ENCODE assay signal across 8 cellular contexts in the genomic region with DNA sequence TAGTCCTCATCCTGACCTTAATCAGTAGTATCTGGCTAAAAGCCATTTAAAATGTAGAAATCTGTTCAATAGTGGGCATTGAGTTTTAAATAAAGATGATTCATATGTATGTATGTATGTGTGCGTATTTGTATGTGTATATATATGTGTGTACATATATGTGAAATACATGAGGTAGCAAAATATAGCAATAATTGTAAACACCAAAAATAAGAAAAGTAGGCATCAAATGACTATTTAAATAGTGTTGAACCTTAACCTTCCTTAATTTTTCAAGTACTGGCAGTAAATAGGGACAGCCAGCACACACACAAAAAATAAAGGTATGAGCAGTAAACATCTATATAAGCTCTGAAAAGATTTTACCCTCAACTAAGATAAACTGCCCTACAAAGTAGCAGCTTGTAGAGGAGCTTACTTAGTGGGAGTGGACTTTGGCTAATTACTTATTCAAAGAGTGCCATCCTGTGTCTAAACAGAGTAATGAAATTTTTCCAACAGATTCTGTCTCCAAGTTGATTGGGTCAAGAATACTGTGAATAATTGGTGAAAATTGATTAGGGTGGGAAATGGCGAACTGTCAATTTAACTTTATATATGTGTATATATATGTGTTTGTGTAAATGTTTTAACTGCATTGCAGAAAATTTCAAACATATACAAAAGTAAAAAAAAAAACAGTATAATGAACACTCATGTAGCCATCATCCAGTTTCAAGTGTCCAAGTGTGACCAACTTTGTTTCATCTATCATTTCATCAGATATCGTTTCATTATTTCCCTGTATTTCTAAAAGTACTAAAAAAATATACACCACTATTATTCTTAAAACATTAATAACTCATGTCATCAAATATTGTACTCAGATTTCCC. TPM values are rescaled to one million over a fixed set of nuclear protein-coding genes. Genes with fewer than 3 reads are reported as not detected.
DNase-seq lines count a peak whose midpoint lies in the region; ATAC-seq and TF ChIP-seq lines count a peak whose summit lies in the region.

No MANE protein-coding gene starts in this region.

- ATAC-seq in CD4-positive, alpha-beta T cell (ENCODE audit: poor library complexity), result peak; percentile 36
- ATAC-seq in GM18907 (IDR thresholded peaks at IDR 0.05; ENCODE audit: unreplicated experiment) (peak; percentile 65), HG03196 (IDR thresholded peaks at IDR 0.05; ENCODE audit: unreplicated experiment) (peak; percentile 54), right cardiac atrium (peak; percentile 76 to 77)

- POLR2A ChIA-PET in CD4-positive, alpha-beta T cell (lab: Charles Lee), result interaction anchor here (0.5 to 4.5 kb wide), 5 partner anchors 80 to 715 kb away, joined by 3 to 39 read pairs (median 5); partner anchors contain the start of genes CENPK, CWC27, PPWD1 and SREK1IP1

- intact Hi-C loops in CD4-positive, alpha-beta T cell (cut with DNase I, micrococcal nuclease), result loop anchor here (1.0 to 10.0 kb wide), 12 partner anchors 79 to 1256 kb away; partner anchors contain the start of genes CENPK (in 2 of the 2) and PPWD1 (in 2 of the 2)
- intact Hi-C loops in right cardiac atrium (cut with DNase I), result loop anchor here (2.0 to 10.0 kb wide), 10 partner anchors 379 to 849 kb away; no protein-coding TSS in a partner anchor

- DNase-seq in CD4-positive, alpha-beta T cell, result no peak
- DNase-seq in NCI-H460 (ENCODE audit: extremely low read depth, low read depth) (peak; percentile 76), right cardiac atrium (no peak), retinal pigment epithelial cell (ENCODE audit: low read depth) (no peak), islet precursor cell (no peak)

- WGBS in right cardiac atrium, result 17% methylated on average over 3 of the region's 3 CpGs

- CTCF ChIA-PET in CD4-positive, alpha-beta T cell (lab: Charles Lee), result interaction anchor here (0.6 to 2.2 kb wide), 7 partner anchors 337 to 673 kb away, joined by 3 to 13 read pairs (median 6); no protein-coding TSS in a partner anchor

- peak overlapping the region; percentile 94 for H3K4me3 Mint-ChIP-seq in CD4-positive, alpha-beta T cell

- peaks cover 7% of the 10 kb centered on the region for H3K27me3 ChIP-seq in CD4-positive, alpha-beta T cell (ENCODE audit: control insufficient read depth, insufficient read depth, low read length)
- H3K27me3 ChIP-seq in right cardiac atrium (ENCODE audit: control insufficient read depth, insufficient read depth), result no peaks in the 10 kb centered on the region

- H3K4me3 ChIP-seq in right cardiac atrium (ENCODE audit: low read length), result peak overlapping the region; percentile 98
- peak overlapping the region; percentile 83 for H3K4me3 ChIP-seq in retinal pigment epithelial cell (ENCODE audit: low read length)

- peaks cover 13% of the 10 kb centered on the region for H3K36me3 Mint-ChIP-seq in CD4-positive, alpha-beta T cell (ENCODE audit: low read depth)

- no peaks in the 10 kb centered on the region for H3K27me3 Mint-ChIP-seq in CD4-positive, alpha-beta T cell

- H3K27ac Mint-ChIP-seq in CD4-positive, alpha-beta T cell, result peak overlapping the region; percentile 80

- H3K9me3 ChIP-seq in CD4-positive, alpha-beta T cell (ENCODE audit: control insufficient read depth, low read length), result no peaks in the 10 kb centered on the region
- H3K9me3 ChIP-seq in right cardiac atrium (ENCODE audit: control insufficient read depth, low read length), result no peaks in the 10 kb centered on the region

- peak; percentile 63 for TF ChIP-seq CTCF in CD4-positive, alpha-beta T cell (IDR thresholded peaks at IDR 0.05)
- peak; percentile 54 for TF ChIP-seq CTCF in retinal pigment epithelial cell (conservative IDR thresholded peaks at IDR 0.05; ENCODE audit: low read depth, low read length)

- H3K9me3 Mint-ChIP-seq in CD4-positive, alpha-beta T cell, result no peaks in the 10 kb centered on the region

- H3K4me1 Mint-ChIP-seq in CD4-positive, alpha-beta T cell (ENCODE audit: low read depth), result peaks cover 14% of the 10 kb centered on the region

- peak overlapping the region; percentile 22 for H3K27ac ChIP-seq in CD4-positive, alpha-beta T cell (ENCODE audit: low read depth, low read length)
- H3K27ac ChIP-seq in angular gyrus (ENCODE audit: low read depth, low read length), result peak overlapping the region; percentile 50
- no peak overlapping the region for H3K27ac ChIP-seq in right cardiac atrium (ENCODE audit: low read length)

- no peaks in the 10 kb centered on the region for H3K4me1 ChIP-seq in right cardiac atrium (ENCODE audit: control insufficient read depth, insufficient read depth, low read length)

RNA-seq across cellular contexts. Expression of gene ADAMTS6, which starts 2.0 kb away (rescaled TPM):
- total RNA-seq in CD4-positive, alpha-beta T cell, result 1 to 10 TPM; 2.0 to 2.6 TPM
- total RNA-seq in NCI-H460 (2014; rRNA removed; shearing (Covaris generic)), result 14.3 and 15.0 TPM in 2 replicates
- polyA plus RNA-seq in NCI-H460 (2014; cell fraction: nucleus; rRNA removed), result 4.9 and 17.0 TPM in 2 replicates
- total RNA-seq in right cardiac atrium, result 1 to 10 TPM in 3 of 4 donors, under 1 TPM in 1; 0.86 to 1.8 (median 1.1) TPM
- polyA plus RNA-seq in right cardiac atrium, result 0.29 TPM
